ENCODE assay signal across 8 cellular contexts in the genomic region with DNA sequence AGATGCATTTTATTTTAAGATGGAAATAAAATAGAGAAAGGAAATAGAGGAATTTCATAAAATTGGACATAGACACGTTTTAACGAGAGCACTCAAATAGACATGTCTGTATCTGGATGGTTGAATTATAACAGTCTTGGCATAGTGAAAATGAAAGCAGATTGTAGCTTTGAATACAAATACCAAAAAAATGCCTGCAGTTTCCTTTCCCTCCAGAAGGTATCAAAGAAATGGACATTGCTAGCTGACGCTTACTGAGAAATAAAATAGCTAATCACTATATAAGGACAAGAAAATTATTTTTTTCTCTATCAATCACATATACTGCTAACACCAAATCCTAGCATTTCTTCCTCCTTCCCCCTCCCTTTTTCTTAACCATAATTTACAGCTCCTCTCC. TPM values are rescaled to one million over a fixed set of nuclear protein-coding genes. Genes with fewer than 3 reads are reported as not detected.
DNase-seq lines count a peak whose midpoint lies in the region; ATAC-seq lines count a peak whose summit lies in the region.

No MANE protein-coding gene starts in this region.

- peaks cover 8% of the 10 kb centered on the region for H3K36me3 Mint-ChIP-seq in activated naive CD8-positive, alpha-beta T cell treated with anti-CD3 and anti-CD28 coated beads, Interleukin-2, amount 10 ng/mL, durations not matched to agents 7 days and 5 days
- no peaks in the 10 kb centered on the region for H3K36me3 Mint-ChIP-seq in natural killer cell treated with Interleukin-12 subunit alpha and Interleukin-12 subunit beta and Interleukin-15 and Interleukin-18, amount 100 ng/mL, for 72 hours

- peak overlapping the region; percentile 95 for H3K27ac Mint-ChIP-seq in activated naive CD8-positive, alpha-beta T cell treated with anti-CD3 and anti-CD28 coated beads, Interleukin-2, amount 10 ng/mL, durations not matched to agents 7 days and 5 days
- H3K27ac Mint-ChIP-seq in natural killer cell treated with Interleukin-12 subunit alpha and Interleukin-12 subunit beta and Interleukin-15 and Interleukin-18, amount 100 ng/mL, for 72 hours: peak overlapping the region; percentile 99 to 100

- H3K4me3 Mint-ChIP-seq in activated naive CD8-positive, alpha-beta T cell treated with anti-CD3 and anti-CD28 coated beads, Interleukin-2, amount 10 ng/mL, durations not matched to agents 7 days and 5 days: peak overlapping the region; percentile 83
- peak overlapping the region; percentile 98 for H3K4me3 Mint-ChIP-seq in natural killer cell treated with Interleukin-12 subunit alpha and Interleukin-12 subunit beta and Interleukin-15 and Interleukin-18, amount 100 ng/mL, for 72 hours

- peaks cover 43% of the 10 kb centered on the region for H3K4me1 Mint-ChIP-seq in activated naive CD8-positive, alpha-beta T cell treated with anti-CD3 and anti-CD28 coated beads, Interleukin-2, amount 10 ng/mL, durations not matched to agents 7 days and 5 days
- H3K4me1 Mint-ChIP-seq in natural killer cell treated with Interleukin-12 subunit alpha and Interleukin-12 subunit beta and Interleukin-15 and Interleukin-18, amount 100 ng/mL, for 72 hours (ENCODE audit: low read depth in 2 of 2): peaks cover 35 to 38% of the 10 kb centered on the region in 2 donors

- no peak for DNase-seq in Right ventricle myocardium superior
- DNase-seq in Right ventricle myocardium inferior (ENCODE audit: missing footprints): no peak
- no peak for DNase-seq in activated naive CD8-positive, alpha-beta T cell treated with anti-CD3 and anti-CD28 coated beads, Interleukin-2, amount 10 ng/mL, durations not matched to agents 7 days and 5 days
- no peak for DNase-seq in natural killer cell treated with Interleukin-12 subunit alpha and Interleukin-12 subunit beta and Interleukin-15 and Interleukin-18, amount 100 ng/mL, for 72 hours (ENCODE audit: low spot score)
- DNase-seq in activated CD4-positive, CD25-positive, alpha-beta regulatory T cell (lab: John Stamatoyannopoulos, UW): no peak
- DNase-seq in NCI-H82 treated with DMSO at 0.1 percent for 48 hours (lab: John Stamatoyannopoulos, UW; ENCODE audit: unreplicated experiment): no peak
- no peak for DNase-seq in NCI-H82 (lab: John Stamatoyannopoulos, UW)

- intact Hi-C loops in Right ventricle myocardium superior (cut with DNase I): no loop called here
- intact Hi-C loops in Right ventricle myocardium inferior (cut with DNase I): loop anchor here (5.0 kb wide), 2 partner anchors 113 to 213 kb away; a partner anchor contains a TSS

- H3K9me3 Mint-ChIP-seq in activated naive CD8-positive, alpha-beta T cell treated with anti-CD3 and anti-CD28 coated beads, Interleukin-2, amount 10 ng/mL, durations not matched to agents 7 days and 5 days: no peaks in the 10 kb centered on the region
- peaks cover 4% of the 10 kb centered on the region for H3K9me3 Mint-ChIP-seq in natural killer cell treated with Interleukin-12 subunit alpha and Interleukin-12 subunit beta and Interleukin-15 and Interleukin-18, amount 100 ng/mL, for 72 hours

- POLR2A ChIA-PET in activated naive CD8-positive, alpha-beta T cell treated with anti-CD3 and anti-CD28 coated beads, Interleukin-2, amount 10 ng/mL, durations not matched to agents 7 days and 5 days (lab: Charles Lee): interaction anchor here (0.7 to 8.1 kb wide), 13 partner anchors 11 to 315 kb away, joined by 3 to 119 read pairs (median 4); a partner anchor contains a TSS

- H3K27me3 Mint-ChIP-seq in activated naive CD8-positive, alpha-beta T cell treated with anti-CD3 and anti-CD28 coated beads, Interleukin-2, amount 10 ng/mL, durations not matched to agents 7 days and 5 days: no peaks in the 10 kb centered on the region
- no peaks in the 10 kb centered on the region for H3K27me3 Mint-ChIP-seq in natural killer cell treated with Interleukin-12 subunit alpha and Interleukin-12 subunit beta and Interleukin-15 and Interleukin-18, amount 100 ng/mL, for 72 hours

- peak; percentile 52 for ATAC-seq in Right ventricle myocardium superior (ENCODE audit: poor library complexity)
- no peak for ATAC-seq in Right ventricle myocardium inferior
- peak; percentile 60 for ATAC-seq in HG03064 (IDR thresholded peaks at IDR 0.05; ENCODE audit: low read depth, unreplicated experiment)
- peak; percentile 70 for ATAC-seq in activated naive CD8-positive, alpha-beta T cell treated with anti-CD3 and anti-CD28 coated beads, Interleukin-2, amount 10 ng/mL, durations not matched to agents 7 days and 5 days (ENCODE audit: low read depth)
- ATAC-seq in natural killer cell treated with Interleukin-12 subunit alpha and Interleukin-12 subunit beta and Interleukin-15 and Interleukin-18, amount 100 ng/mL, for 72 hours: peak; percentile 89

RNA-seq across cellular contexts. Expression of a gene that starts 11.4 kb away (rescaled TPM):
- total RNA-seq in Right ventricle myocardium superior (101 TPM), Right ventricle myocardium inferior (112 TPM)
- 10 to 100 TPM; 61.5 to 63.2 TPM for total RNA-seq in activated naive CD8-positive, alpha-beta T cell treated with anti-CD3 and anti-CD28 coated beads, Interleukin-2, amount 10 ng/mL, durations not matched to agents 7 days and 5 days
- 10 to 100 TPM; 32.8 to 44.4 TPM for total RNA-seq in natural killer cell treated with Interleukin-12 subunit alpha and Interleukin-12 subunit beta and Interleukin-15 and Interleukin-18, amount 100 ng/mL, for 72 hours
